Comparison of ENCODE assay signal across 12 cellular contexts in the genomic region with DNA sequence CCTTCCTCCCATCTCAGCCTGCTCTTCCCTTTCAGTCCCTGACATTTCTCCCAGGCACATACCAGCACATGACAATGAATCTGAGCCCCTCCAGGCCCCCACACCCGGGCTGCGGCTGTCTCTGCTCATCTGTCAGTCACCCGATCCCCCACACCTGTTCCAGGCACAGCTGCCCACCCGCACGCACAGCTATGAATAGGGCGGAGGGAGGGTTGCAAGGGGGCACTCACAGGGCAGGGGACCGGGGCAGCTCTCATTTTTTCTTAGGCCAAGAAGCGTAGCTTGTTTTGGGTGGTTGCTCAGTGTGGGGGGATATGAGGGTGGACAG. TPM values are rescaled to one million over a fixed set of nuclear protein-coding genes. Genes with fewer than 3 reads are reported as not detected.
DNase-seq lines count a peak whose midpoint lies in the region; ATAC-seq and TF ChIP-seq lines count a peak whose summit lies in the region.
"Had no signal": no experiment of that assay in that cellular context is flagged by ENCODE, and none has a peak within 500 bp of the region (broad histone marks: within the 10 kb centered on the region; RNA-seq: fewer than 3 reads in every experiment).

No MANE protein-coding gene starts in this region.

- peak overlapping the region; percentile 82 for H3K27ac Mint-ChIP-seq in WTC11
- H3K27ac Mint-ChIP-seq: activated naive CD4-positive, alpha-beta T cell treated with anti-CD3 and anti-CD28 coated beads, Interleukin-2, amount 10 ng/mL, durations not matched to agents 7 days and 5 days; stimulated activated naive CD8-positive, alpha-beta T cell treated with anti-CD3 and anti-CD28 coated beads, Interleukin-15, Interleukin-2, amounts not matched to agents 100 ng/mL and 50 ng/mL, for 24 hours had no signal

- H2AFZ ChIP-seq in Loucy (ENCODE audit: low read length), result peak overlapping the region; percentile 75; the same call in 1 of the 2 replicates

- no peaks in the 10 kb centered on the region for H3K9me3 Mint-ChIP-seq in WTC11
- H3K9me3 Mint-ChIP-seq: activated naive CD4-positive, alpha-beta T cell treated with anti-CD3 and anti-CD28 coated beads, Interleukin-2, amount 10 ng/mL, durations not matched to agents 7 days and 5 days; stimulated activated naive CD8-positive, alpha-beta T cell treated with anti-CD3 and anti-CD28 coated beads, Interleukin-15, Interleukin-2, amounts not matched to agents 100 ng/mL and 50 ng/mL, for 24 hours had no signal

- H3K27me3 ChIP-seq in Loucy (ENCODE audit: insufficient read depth, low read length, poor library complexity, severe bottlenecking) (no peaks in the 10 kb centered on the region), skeletal muscle satellite cell (ENCODE audit: control insufficient read depth, insufficient read depth, low read length) (no peaks in the 10 kb centered on the region)

- no peak for TF ChIP-seq CTCF in Loucy (conservative IDR thresholded peaks at IDR 0.05; ENCODE audit: low read length)
- no peak for TF ChIP-seq CTCF in WTC11 (IDR thresholded peaks at IDR 0.05)

- DNase-seq in WTC11 (ENCODE audit: low spot score), result no peak
- DNase-seq in myocyte (ENCODE audit: low read depth), result peak; percentile 98
- DNase-seq in NK-92 treated with Interleukin-12 subunit alpha and Interleukin-12 subunit beta, amount 100 ng/mL, for 24 hours (lab: John Stamatoyannopoulos, UW), result no peak
- DNase-seq: central memory CD4-positive, alpha-beta T cell; NCI-H2107 had no signal

- no peak overlapping the region for H3K9ac ChIP-seq in Loucy (ENCODE audit: low read depth, low read length, poor library complexity, severe bottlenecking)
- peak overlapping the region; percentile 52 for H3K9ac ChIP-seq in skeletal muscle satellite cell (ENCODE audit: low read depth, low read length)

- no peaks in the 10 kb centered on the region for H3K9me2 ChIP-seq in Loucy (replicated peaks; ENCODE audit: low read depth, low read length)

- H3F3A ChIP-seq in Loucy (ENCODE audit: low read depth), result no peaks in the 10 kb centered on the region

- H3K36me3 ChIP-seq in Loucy (ENCODE audit: insufficient read depth, low read length), result no peaks in the 10 kb centered on the region
- peaks cover 25% of the 10 kb centered on the region for H3K36me3 ChIP-seq in skeletal muscle satellite cell (ENCODE audit: insufficient read depth, low read length)

- H3K4me3 ChIP-seq in Loucy (ENCODE audit: low read length, poor library complexity, severe bottlenecking) (no peak overlapping the region), skeletal muscle satellite cell (ENCODE audit: low read length) (no peak overlapping the region)

- peaks cover 38% of the 10 kb centered on the region for H3K36me3 Mint-ChIP-seq in WTC11
- H3K36me3 Mint-ChIP-seq: activated naive CD4-positive, alpha-beta T cell treated with anti-CD3 and anti-CD28 coated beads, Interleukin-2, amount 10 ng/mL, durations not matched to agents 7 days and 5 days had no signal

- POLR2A ChIA-PET in WTC11 (lab: Charles Lee), result interaction anchor here (0.6 to 0.7 kb wide), 2 partner anchors 70 to 95 kb away, joined by 3 read pairs; no protein-coding TSS in a partner anchor

- no peaks in the 10 kb centered on the region for H3K4me1 ChIP-seq in Loucy (ENCODE audit: insufficient read depth, low read length, poor library complexity, severe bottlenecking)
- H3K4me1 ChIP-seq in skeletal muscle satellite cell (ENCODE audit: control insufficient read depth, insufficient read depth, low read length), result peaks cover 37% of the 10 kb centered on the region

- H3K4me3 Mint-ChIP-seq in WTC11, result no peak overlapping the region
- H3K4me3 Mint-ChIP-seq: activated naive CD4-positive, alpha-beta T cell treated with anti-CD3 and anti-CD28 coated beads, Interleukin-2, amount 10 ng/mL, durations not matched to agents 7 days and 5 days; stimulated activated naive CD8-positive, alpha-beta T cell treated with anti-CD3 and anti-CD28 coated beads, Interleukin-15, Interleukin-2, amounts not matched to agents 100 ng/mL and 50 ng/mL, for 24 hours had no signal

- H3K27me3 Mint-ChIP-seq in WTC11 (ENCODE audit: low read depth), result no peaks in the 10 kb centered on the region

- H3K4me2 ChIP-seq in Loucy (ENCODE audit: low read depth, low read length, poor library complexity, severe bottlenecking), result no peak overlapping the region
- peak overlapping the region; percentile 56 for H3K4me2 ChIP-seq in skeletal muscle satellite cell (ENCODE audit: low read length)

- H3K79me2 ChIP-seq in Loucy (ENCODE audit: insufficient read depth, low read length), result no peaks in the 10 kb centered on the region

- no peaks in the 10 kb centered on the region for H4K20me1 ChIP-seq in Loucy (ENCODE audit: insufficient read depth, low read length, poor library complexity, severe bottlenecking)

- ATAC-seq in WTC11, result no peak
- ATAC-seq in GM21360 (IDR thresholded peaks at IDR 0.05; ENCODE audit: unreplicated experiment), result no peak
- ATAC-seq in GM18858 (IDR thresholded peaks at IDR 0.05; ENCODE audit: unreplicated experiment), result no peak

- peaks cover 7% of the 10 kb centered on the region for H3K4me1 Mint-ChIP-seq in WTC11
- H3K4me1 Mint-ChIP-seq: activated naive CD4-positive, alpha-beta T cell treated with anti-CD3 and anti-CD28 coated beads, Interleukin-2, amount 10 ng/mL, durations not matched to agents 7 days and 5 days had no signal

- H3K9me3 ChIP-seq in Loucy (ENCODE audit: insufficient read depth, low read depth, low read length) (no peaks in the 10 kb centered on the region), skeletal muscle satellite cell (replicated peaks; ENCODE audit: low read length) (no peaks in the 10 kb centered on the region)

- CTCF ChIA-PET in WTC11 (lab: Charles Lee), result interaction anchor here (1.0 to 2.7 kb wide), 34 partner anchors 8 to 282 kb away, joined by 3 to 39 read pairs (median 6); a partner anchor contains a TSS

TF ChIP-seq in WTC11, 78 proteins besides CTCF, POLR2A, EP300 and RAD21:
- TF ChIP-seq, protein P1, sequence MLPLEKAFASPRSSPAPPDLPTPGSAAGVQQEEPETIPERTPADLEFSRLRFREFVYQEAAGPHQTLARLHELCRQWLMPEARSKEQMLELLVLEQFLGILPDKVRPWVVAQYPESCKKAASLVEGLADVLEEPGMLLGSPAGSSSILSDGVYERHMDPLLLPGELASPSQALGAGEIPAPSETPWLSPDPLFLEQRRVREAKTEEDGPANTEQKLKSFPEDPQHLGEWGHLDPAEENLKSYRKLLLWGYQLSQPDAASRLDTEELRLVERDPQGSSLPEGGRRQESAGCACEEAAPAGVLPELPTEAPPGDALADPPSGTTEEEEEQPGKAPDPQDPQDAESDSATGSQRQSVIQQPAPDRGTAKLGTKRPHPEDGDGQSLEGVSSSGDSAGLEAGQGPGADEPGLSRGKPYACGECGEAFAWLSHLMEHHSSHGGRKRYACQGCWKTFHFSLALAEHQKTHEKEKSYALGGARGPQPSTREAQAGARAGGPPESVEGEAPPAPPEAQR (CRISPR knock-in tag; IDR thresholded peaks at IDR 0.05), result no peak
- TF ChIP-seq NR2C2 (CRISPR knock-in tag; IDR thresholded peaks at IDR 0.05), result no peak
TF ChIP-seq in WTC11: peak in this region for 0.

RNA-seq across cellular contexts. Expression of a gene that starts 43.7 kb away (rescaled TPM):
- total RNA-seq in WTC11 (2021) (21.8 to 27.6 TPM (median 23.9 TPM) in 3 replicates), myocyte (238 and 379 TPM in 2 replicates)
- polyA plus RNA-seq in myocyte (2012), result 204 TPM
- total RNA-seq in skeletal muscle satellite cell (2012; rRNA removed), result 5.8 and 15.9 TPM in 2 replicates
- total RNA-seq: T-helper 2 cell treated with Interferon-gamma antibody and Interleukin-4, amounts not matched to agents 100 ng/mL and 5 ng/mL, for 36 hours had no signal
